28 cellular contexts compared by ENCODE assay signal in genomic region chr1:99748419-99748818, GRCh38. TPM values are rescaled to one million over a fixed set of nuclear protein-coding genes. Genes with fewer than 3 reads are reported as not detected.
DNase-seq lines count a peak whose midpoint lies in the region; ATAC-seq and TF ChIP-seq lines count a peak whose summit lies in the region.
"Had no signal": no experiment of that assay in that cellular context is flagged by ENCODE, and none has a peak within 500 bp of the region (broad histone marks: within the 10 kb centered on the region; RNA-seq: fewer than 3 reads in every experiment).

No MANE protein-coding gene starts in this region.

- H3K27me3 ChIP-seq in psoas muscle (ENCODE audit: insufficient read depth in 3 of 3, low read length in 2 of 3), result no peaks in the 10 kb centered on the region
- H3K27me3 ChIP-seq: ascending aorta, esophagus squamous epithelium, sigmoid colon, suprapubic skin, upper lobe of right lung had no signal

- no peak overlapping the region for H3K27ac ChIP-seq in psoas muscle
- H3K27ac ChIP-seq: ascending aorta, esophagus squamous epithelium, parathyroid adenoma, sigmoid colon, suprapubic skin, upper lobe of right lung had no signal

- peak; percentile 81 to 92 (median 90) for ATAC-seq in psoas muscle
- ATAC-seq: activated CD8-positive, alpha-beta T cell treated with anti-CD3 and anti-CD28 coated beads for 36 hours; stimulated activated memory B cell treated with anti-CD40 and anti-IgM and Interleukin-4, amounts not matched to agents 10 μg/mL and 1 μg/mL and 100 μg/mL, for 72 hours; upper lobe of right lung had no signal

- no peak for TF ChIP-seq CTCF in fibroblast of mammary gland (conservative IDR thresholded peaks at IDR 0.05; ENCODE audit: control insufficient read depth, insufficient read depth, low read depth, low read length)
- no peak for TF ChIP-seq CTCF in psoas muscle (IDR thresholded peaks at IDR 0.05)

- 30 to 54% (median 36%) methylated on average over 2 of the region's 2 CpGs for WGBS in psoas muscle, 3 donors

- peaks cover 0 to 10% of the 10 kb centered on the region in 2 donors for H3K36me3 ChIP-seq in psoas muscle (ENCODE audit: insufficient read depth in 1 of 2, low read depth in 1 of 2)
- H3K36me3 ChIP-seq: sigmoid colon, upper lobe of right lung had no signal

- intact Hi-C loops in psoas muscle (cut with DNase I), result no loop called here

- no peaks in the 10 kb centered on the region for H3K9me3 ChIP-seq in psoas muscle
- H3K9me3 ChIP-seq: ascending aorta, esophagus squamous epithelium, sigmoid colon, suprapubic skin, upper lobe of right lung had no signal

- DNase-seq in GM03348 (ENCODE audit: low spot score) (peak; percentile 21), HT1080 (ENCODE audit: low read depth) (peak; percentile 5), fibroblast of mammary gland (ENCODE audit: low read depth) (peak; percentile 34), psoas muscle (no peak), NCI-H82 treated with DMSO at 0.1 percent for 48 hours (lab: John Stamatoyannopoulos, UW; ENCODE audit: unreplicated experiment) (no peak), hepatic stellate cell (ENCODE audit: low spot score) (no peak)
- DNase-seq in activated CD8-positive, alpha-beta memory T cell treated with anti-CD3 and anti-CD28 coated beads, Interleukin-2, amount 50 U/mL, for 4 hours, result no peak
- DNase-seq: activated CD8-positive, alpha-beta T cell treated with anti-CD3 and anti-CD28 coated beads for 36 hours; activated effector memory CD4-positive, alpha-beta T cell treated with Interleukin-2 at 50 U/mL for 16 hours; activated naive CD8-positive, alpha-beta T cell treated with anti-CD3 and anti-CD28 coated beads for 36 hours; CD4-positive, CD25-positive, alpha-beta regulatory T cell; central memory CD4-positive, alpha-beta T cell; endodermal cell; esophagus squamous epithelium; KG1; kidney; mammary epithelial cell; NCI-H1436 treated with DMSO at 0.1 percent for 48 hours; NCI-H345; NCI-H748 treated with DMSO at 0.1 percent for 48 hours; sigmoid colon; stimulated activated CD4-positive, alpha-beta T cell treated with anti-CD3 and anti-CD28 coated beads, Interleukin-4, amount 100 ng/mL, for 4 hours; T-helper 2 cell; upper lobe of right lung had no signal

- no peak overlapping the region for H3K4me3 ChIP-seq in fibroblast of mammary gland (ENCODE audit: control insufficient read depth, low read depth, low read length)
- H3K4me3 ChIP-seq in psoas muscle, result no peak overlapping the region
- H3K4me3 ChIP-seq: ascending aorta, esophagus squamous epithelium, sigmoid colon, suprapubic skin, upper lobe of right lung had no signal

- H3K4me1 ChIP-seq in psoas muscle, result peaks cover 6% of the 10 kb centered on the region
- H3K4me1 ChIP-seq: ascending aorta, parathyroid adenoma, sigmoid colon, suprapubic skin, upper lobe of right lung had no signal

RNA-seq across cellular contexts. Expression of gene FRRS1, which starts 18.0 kb away (rescaled TPM):
- total RNA-seq in HT1080 (2014; rRNA removed; shearing (Covaris generic)), result 1.9 and 4.0 TPM in 2 replicates
- polyA plus RNA-seq in HT1080 (2015; cell fraction: cytosol; rRNA removed), result 1.3 and 1.7 TPM in 2 replicates
- 5.1 and 5.8 TPM in 2 replicates for polyA plus RNA-seq in HT1080 (2015; cell fraction: nucleus; rRNA removed)
- total RNA-seq in psoas muscle, result 1 to 10 TPM; 2.4 to 4.1 (median 3.2) TPM
- 1 to 10 TPM in 2 of 3 donors, under 1 TPM in 1; 0.34 to 3.1 (median 2.5) TPM for polyA plus RNA-seq in psoas muscle

Comparison
In these comparisons a context has a peak if more than half of its experiments do, and no peak if none do; other contexts are left out.
1. DNase-seq: peak in GM03348 (single experiment), HT1080 (single experiment) and fibroblast of mammary gland (single experiment); none in psoas muscle (0 of 2), NCI-H82 treated with DMSO at 0.1 percent for 48 hours (single experiment), hepatic stellate cell (single experiment) and activated CD8-positive, alpha-beta memory T cell treated with anti-CD3 and anti-CD28 coated beads, Interleukin-2, amount 50 U/mL, for 4 hours (single experiment).